In genomic region chr6:2848851-2849250, GRCh38 we compare ENCODE assay signal across 8 cellular contexts. TPM values are rescaled to one million over a fixed set of nuclear protein-coding genes. Genes with fewer than 3 reads are reported as not detected.
A peak's percentile ranks its signal among the peaks of the same experiment; 100 is the strongest.
DNase-seq lines count a peak whose midpoint lies in the region; ATAC-seq and TF ChIP-seq lines count a peak whose summit lies in the region.

No MANE protein-coding gene starts in this region.

- ATAC-seq in CD8-positive, alpha-beta T cell: peak; percentile 88
- peak; percentile 30 to 61 for ATAC-seq in activated T-cell treated with anti-CD3 and anti-CD28 coated beads, Interleukin-2, amount 50 U/mL, for 4 hours
- peak; percentile 79 to 89 for ATAC-seq in naive B cell (ENCODE audit: low read depth in 2 of 2)
- no peak for ATAC-seq in HG02938 (IDR thresholded peaks at IDR 0.05; ENCODE audit: unreplicated experiment)

- peak overlapping the region; percentile 1 for H3K27ac ChIP-seq in CD8-positive, alpha-beta T cell (ENCODE audit: low read depth, low read length)

- peaks cover 40% of the 10 kb centered on the region for H3K4me1 Mint-ChIP-seq in CD8-positive, alpha-beta T cell (ENCODE audit: low read depth)
- peaks cover 50% of the 10 kb centered on the region for H3K4me1 Mint-ChIP-seq in activated T-cell treated with anti-CD3 and anti-CD28 coated beads, Interleukin-2, amount 50 U/mL, for 4 hours (ENCODE audit: low read depth)
- peaks cover 29 to 48% (median 46%) of the 10 kb centered on the region in 3 donors for H3K4me1 Mint-ChIP-seq in naive B cell

- peaks cover 27% of the 10 kb centered on the region for H3K4me1 ChIP-seq in CD8-positive, alpha-beta T cell (ENCODE audit: insufficient read depth, low read length)

- CTCF ChIA-PET in CD8-positive, alpha-beta T cell (lab: Charles Lee): interaction anchor here (0.6 to 12.9 kb wide), 10 partner anchors 10 to 140 kb away, joined by 3 to 306 read pairs (median 8); no protein-coding TSS in a partner anchor

- no peaks in the 10 kb centered on the region for H3K36me3 Mint-ChIP-seq in CD8-positive, alpha-beta T cell
- no peaks in the 10 kb centered on the region for H3K36me3 Mint-ChIP-seq in activated T-cell treated with anti-CD3 and anti-CD28 coated beads, Interleukin-2, amount 50 U/mL, for 4 hours (ENCODE audit: insufficient read depth)
- H3K36me3 Mint-ChIP-seq in naive B cell: peaks cover 16 to 20% of the 10 kb centered on the region in 2 donors

- peak; percentile 30 to 87 (median 68) for DNase-seq in CD8-positive, alpha-beta T cell
- peak; percentile 67 for DNase-seq in NCI-H510A treated with DMSO at 0.1 percent for 48 hours (lab: John Stamatoyannopoulos, UW)
- peak; percentile 65 for DNase-seq in activated T-cell treated with anti-CD3 and anti-CD28 coated beads, Interleukin-2, amount 50 U/mL, for 4 hours
- DNase-seq in naive B cell: peak; percentile 63
- no peak for DNase-seq in ACHN
- DNase-seq in T1000 (lab: John Stamatoyannopoulos, UW): no peak
- no peak for DNase-seq in HuH-7 (ENCODE audit: low spot score)

- POLR2A ChIA-PET in CD8-positive, alpha-beta T cell (lab: Charles Lee): interaction anchor here (0.8 to 3.1 kb wide), 5 partner anchors 10 to 88 kb away, joined by 3 to 14 read pairs (median 3); no protein-coding TSS in a partner anchor

- H3K27ac Mint-ChIP-seq in CD8-positive, alpha-beta T cell: peak overlapping the region; percentile 92
- H3K27ac Mint-ChIP-seq in naive B cell: peak overlapping the region; percentile 85 to 95 (median 88)

- H3K9me3 ChIP-seq in CD8-positive, alpha-beta T cell (ENCODE audit: low read length): no peaks in the 10 kb centered on the region

- in situ Hi-C loops in ACHN (cut with HindIII; ENCODE audit: low pct_ligation_motif_present, low pct_unique_long_range_greater_than_20kb, low sequenced_read_pairs): no loop called here

- no peaks in the 10 kb centered on the region for H3K27me3 Mint-ChIP-seq in CD8-positive, alpha-beta T cell (ENCODE audit: low read depth)
- no peaks in the 10 kb centered on the region for H3K27me3 Mint-ChIP-seq in activated T-cell treated with anti-CD3 and anti-CD28 coated beads, Interleukin-2, amount 50 U/mL, for 4 hours (ENCODE audit: low read depth)
- no peaks in the 10 kb centered on the region for H3K27me3 Mint-ChIP-seq in naive B cell

- no peaks in the 10 kb centered on the region for H3K9me3 Mint-ChIP-seq in CD8-positive, alpha-beta T cell
- no peaks in the 10 kb centered on the region for H3K9me3 Mint-ChIP-seq in activated T-cell treated with anti-CD3 and anti-CD28 coated beads, Interleukin-2, amount 50 U/mL, for 4 hours
- H3K9me3 Mint-ChIP-seq in naive B cell: peaks cover 0 to 11% (median 5%) of the 10 kb centered on the region in 7 donors

- H3K36me3 ChIP-seq in CD8-positive, alpha-beta T cell (ENCODE audit: insufficient read depth, low read length): no peaks in the 10 kb centered on the region

- H3K27me3 ChIP-seq in CD8-positive, alpha-beta T cell (ENCODE audit: insufficient read depth, low read length): no peaks in the 10 kb centered on the region

- no peak for TF ChIP-seq CTCF in CD8-positive, alpha-beta T cell (IDR thresholded peaks at IDR 0.05)

- intact Hi-C loops in CD8-positive, alpha-beta T cell (cut with DNase I, micrococcal nuclease): loop anchor here in 1 of 2 experiments (2.0 to 10.0 kb wide), 2 partner anchors 32 to 316 kb away; no protein-coding TSS in a partner anchor

- no peak overlapping the region for H3K4me3 ChIP-seq in CD8-positive, alpha-beta T cell (ENCODE audit: low read depth, low read length)

- H3K4me3 Mint-ChIP-seq in CD8-positive, alpha-beta T cell: peak overlapping the region; percentile 27
- no peak overlapping the region for H3K4me3 Mint-ChIP-seq in activated T-cell treated with anti-CD3 and anti-CD28 coated beads, Interleukin-2, amount 50 U/mL, for 4 hours
- H3K4me3 Mint-ChIP-seq in naive B cell: peak overlapping the region in 7 of 8 donors; percentile 1 to 81 (median 53)

RNA-seq across cellular contexts. Expression of gene SERPINB1, which starts 7.2 kb away (rescaled TPM):
- 10 to 100 TPM; 48.8 to 50.7 TPM for total RNA-seq in CD8-positive, alpha-beta T cell
- 10 to 100 TPM; 16.7 to 19.3 (median 18.0) TPM for total RNA-seq in activated T-cell treated with anti-CD3 and anti-CD28 coated beads, Interleukin-2, amount 50 U/mL, for 4 hours
- polyA plus RNA-seq in naive B cell (ENCODE audit: low read depth in 6 of 6): 100 to 1,000 TPM in 2 of 6 donors, 10 to 100 TPM in 4; 84.7 to 107 (median 93.7) TPM

RNA-seq across cellular contexts. Expression of gene SERPINB9, which starts 54.3 kb away (rescaled TPM):
- 10 to 100 TPM; 36.0 to 39.1 TPM for total RNA-seq in CD8-positive, alpha-beta T cell
- total RNA-seq in activated T-cell treated with anti-CD3 and anti-CD28 coated beads, Interleukin-2, amount 50 U/mL, for 4 hours: 10 to 100 TPM; 41.0 to 48.0 (median 42.4) TPM
- 10 to 100 TPM; 18.2 to 35.2 (median 27.7) TPM for polyA plus RNA-seq in naive B cell (ENCODE audit: low read depth in 6 of 6)

Comparison
In these comparisons a context has a peak if more than half of its experiments do, and no peak if none do; other contexts are left out.
1. DNase-seq: peak in CD8-positive, alpha-beta T cell (7 of 7), NCI-H510A treated with DMSO at 0.1 percent for 48 hours (single experiment), activated T-cell treated with anti-CD3 and anti-CD28 coated beads, Interleukin-2, amount 50 U/mL, for 4 hours (single experiment) and naive B cell (single experiment); none in ACHN (single experiment), T1000 (single experiment) and HuH-7 (single experiment).